In genomic region chr1:218473527-218473926, GRCh38 we compare ENCODE assay signal across 9 cellular contexts.
DNase-seq lines count a peak whose midpoint lies in the region; ATAC-seq, FAIRE-seq and TF ChIP-seq lines count a peak whose summit lies in the region.
"Had no signal": no experiment of that assay in that cellular context is flagged by ENCODE, and none has a peak within 500 bp of the region (broad histone marks: within the 10 kb centered on the region; RNA-seq: fewer than 3 reads in every experiment).

No MANE protein-coding gene starts in this region.

- H3K27ac ChIP-seq in heart left ventricle (peak overlapping the region in 7 of 12 donors; percentile 12 to 73 (median 30)), right atrium auricular region (no peak overlapping the region), astrocyte (ENCODE audit: low read depth, low read length) (peak overlapping the region; percentile 69), testis (no peak overlapping the region)

- no peak for TF ChIP-seq POLR2A in heart left ventricle (IDR thresholded peaks at IDR 0.05)
- TF ChIP-seq POLR2A in testis (IDR thresholded peaks at IDR 0.05) = no peak

- DNase-seq in heart left ventricle = no peak
- no peak for DNase-seq in right atrium auricular region (ENCODE audit: low spot score)
- DNase-seq in astrocyte (ENCODE audit: low read depth) = peak; percentile 77
- DNase-seq in NCI-H748 treated with DMSO at 0.1 percent for 48 hours (lab: John Stamatoyannopoulos, UW) = no peak
- DNase-seq in SIG-M5 treated with dmso at 0.1 percent for 504 hours (lab: John Stamatoyannopoulos, UW; ENCODE audit: unreplicated experiment) = no peak
- no peak for DNase-seq in testis

- no peaks in the 10 kb centered on the region for H3K9me3 ChIP-seq in heart left ventricle
- H3K9me3 ChIP-seq in right atrium auricular region = no peaks in the 10 kb centered on the region
- no peaks in the 10 kb centered on the region for H3K9me3 ChIP-seq in astrocyte (ENCODE audit: insufficient read depth, low read depth, low read length)
- H3K9me3 ChIP-seq in testis = no peaks in the 10 kb centered on the region

- peaks cover 48% of the 10 kb centered on the region for H3K4me1 Mint-ChIP-seq in astrocyte (ENCODE audit: low read depth, unreplicated experiment)
- H3K4me1 Mint-ChIP-seq in stimulated activated naive CD8-positive, alpha-beta T cell treated with anti-CD3 and anti-CD28 coated beads, Interleukin-15, Interleukin-2, amounts not matched to agents 100 ng/mL and 50 ng/mL, for 24 hours (ENCODE audit: low read depth) = peaks cover 19% of the 10 kb centered on the region

- H3K4me3 ChIP-seq in heart left ventricle (peak overlapping the region in 1 of 12 donors; percentile 4), right atrium auricular region (no peak overlapping the region), astrocyte (ENCODE audit: insufficient read depth, low read depth, low read length) (no peak overlapping the region), testis (no peak overlapping the region)
- H3K4me3 ChIP-seq: skin epidermis had no signal

- no peak overlapping the region for H3K4me3 Mint-ChIP-seq in astrocyte (ENCODE audit: unreplicated experiment)
- peak overlapping the region; percentile 15 for H3K4me3 Mint-ChIP-seq in stimulated activated naive CD8-positive, alpha-beta T cell treated with anti-CD3 and anti-CD28 coated beads, Interleukin-15, Interleukin-2, amounts not matched to agents 100 ng/mL and 50 ng/mL, for 24 hours

- no peaks in the 10 kb centered on the region for H3K9me3 Mint-ChIP-seq in astrocyte (ENCODE audit: unreplicated experiment)
- peaks cover 4% of the 10 kb centered on the region for H3K9me3 Mint-ChIP-seq in stimulated activated naive CD8-positive, alpha-beta T cell treated with anti-CD3 and anti-CD28 coated beads, Interleukin-15, Interleukin-2, amounts not matched to agents 100 ng/mL and 50 ng/mL, for 24 hours

- H3K36me3 Mint-ChIP-seq in astrocyte (ENCODE audit: low read depth, unreplicated experiment) = no peaks in the 10 kb centered on the region
- no peaks in the 10 kb centered on the region for H3K36me3 Mint-ChIP-seq in stimulated activated naive CD8-positive, alpha-beta T cell treated with anti-CD3 and anti-CD28 coated beads, Interleukin-15, Interleukin-2, amounts not matched to agents 100 ng/mL and 50 ng/mL, for 24 hours (ENCODE audit: low read depth)

- no peak for TF ChIP-seq CTCF in heart left ventricle (IDR thresholded peaks at IDR 0.05)
- TF ChIP-seq CTCF in right atrium auricular region (IDR thresholded peaks at IDR 0.05) = no peak
- no peak for TF ChIP-seq CTCF in astrocyte (IDR thresholded peaks at IDR 0.05; ENCODE audit: insufficient read depth, low read depth, low read length)
- TF ChIP-seq CTCF in testis (IDR thresholded peaks at IDR 0.05) = no peak

- H3K4me2 ChIP-seq in astrocyte (ENCODE audit: low read length) = peak overlapping the region; percentile 5

- no peaks in the 10 kb centered on the region for H3K27me3 Mint-ChIP-seq in astrocyte (ENCODE audit: low read depth, unreplicated experiment)
- peaks cover 8% of the 10 kb centered on the region for H3K27me3 Mint-ChIP-seq in stimulated activated naive CD8-positive, alpha-beta T cell treated with anti-CD3 and anti-CD28 coated beads, Interleukin-15, Interleukin-2, amounts not matched to agents 100 ng/mL and 50 ng/mL, for 24 hours

- no peaks in the 10 kb centered on the region for H4K20me1 ChIP-seq in astrocyte (ENCODE audit: insufficient read depth, low read length)

- peak overlapping the region; percentile 24 for H3K9ac ChIP-seq in astrocyte (ENCODE audit: low read length)

- peaks cover 0 to 42% (median 15%) of the 10 kb centered on the region in 12 donors for H3K4me1 ChIP-seq in heart left ventricle
- peaks cover 0 to 6% of the 10 kb centered on the region in 2 donors for H3K4me1 ChIP-seq in right atrium auricular region
- peaks cover 29% of the 10 kb centered on the region for H3K4me1 ChIP-seq in astrocyte (ENCODE audit: insufficient read depth, low read length)
- no peaks in the 10 kb centered on the region for H3K4me1 ChIP-seq in testis

- 39 to 62% (median 50%) methylated on average over 2 of the region's 2 CpGs for WGBS in heart left ventricle, 4 donors
- WGBS in testis, 2 donors = 82 to 91% methylated on average over 2 of the region's 2 CpGs

- ATAC-seq in heart left ventricle (peak in 2 of 4 donors; percentile 40 to 76), HG03457 (IDR thresholded peaks at IDR 0.05; ENCODE audit: unreplicated experiment) (peak; percentile 64)

- intact Hi-C loops in heart left ventricle (cut with DNase I) = no loop called here
- intact Hi-C loops in testis (cut with DNase I; ENCODE audit: low total_unique reads) = no loop called here

- no peak overlapping the region for H2AFZ ChIP-seq in astrocyte (ENCODE audit: low read depth, low read length)

- H3K36me3 ChIP-seq in heart left ventricle = no peaks in the 10 kb centered on the region
- no peaks in the 10 kb centered on the region for H3K36me3 ChIP-seq in right atrium auricular region
- H3K36me3 ChIP-seq in astrocyte (ENCODE audit: insufficient read depth, low read length) = no peaks in the 10 kb centered on the region
- no peaks in the 10 kb centered on the region for H3K36me3 ChIP-seq in testis (ENCODE audit: low read depth, missing control alignments)

- no peaks in the 10 kb centered on the region for H3K27me3 ChIP-seq in heart left ventricle
- H3K27me3 ChIP-seq in right atrium auricular region = no peaks in the 10 kb centered on the region
- H3K27me3 ChIP-seq in astrocyte (ENCODE audit: insufficient read depth, low read length) = no peaks in the 10 kb centered on the region
- H3K27me3 ChIP-seq in testis = no peaks in the 10 kb centered on the region

- no peaks in the 10 kb centered on the region for H3K79me2 ChIP-seq in astrocyte (ENCODE audit: insufficient read depth, low read length)

- H3K27ac Mint-ChIP-seq in astrocyte (ENCODE audit: unreplicated experiment) = peak overlapping the region; percentile 59
- peak overlapping the region; percentile 76 for H3K27ac Mint-ChIP-seq in stimulated activated naive CD8-positive, alpha-beta T cell treated with anti-CD3 and anti-CD28 coated beads, Interleukin-15, Interleukin-2, amounts not matched to agents 100 ng/mL and 50 ng/mL, for 24 hours

- FAIRE-seq in astrocyte (lab: Jason Lieb, UNC) = no peak

Comparison
In these comparisons a context has a peak if more than half of its experiments do, and no peak if none do; other contexts are left out.
1. H3K27ac ChIP-seq: peak in heart left ventricle (7 of 12) and astrocyte (single experiment); none in right atrium auricular region (0 of 2) and testis (0 of 2).